In genomic region chr2:179106342-179107178, GRCh38 we compare ENCODE assay signal across 8 cellular contexts. TPM values are rescaled to one million over a fixed set of nuclear protein-coding genes. Genes with fewer than 3 reads are reported as not detected.
A peak's percentile ranks its signal among the peaks of the same experiment; 100 is the strongest.
DNase-seq lines count a peak whose midpoint lies in the region; ATAC-seq and TF ChIP-seq lines count a peak whose summit lies in the region.

No MANE protein-coding gene starts in this region.

- H3K9ac ChIP-seq in DND-41 (ENCODE audit: low read depth, low read length) (no peak overlapping the region), endodermal cell (ENCODE audit: extremely low read depth, low read length, poor library complexity, severe bottlenecking) (no peak overlapping the region)

- peaks cover 23% of the 10 kb centered on the region for H3K4me1 Mint-ChIP-seq in endodermal cell

- H3K4me1 ChIP-seq in DND-41 (ENCODE audit: insufficient read depth, low read length) (peaks cover 21% of the 10 kb centered on the region), endodermal cell (ENCODE audit: control insufficient read depth, insufficient read depth, low read length) (peaks cover 3% of the 10 kb centered on the region)

- peak overlapping the region; percentile 76 for H3K27ac Mint-ChIP-seq in endodermal cell

- ATAC-seq in DND-41 (ENCODE audit: insufficient read depth, low read depth) = peak; percentile 17; the same call in 2 of the 3 replicates
- peak; percentile 81 for ATAC-seq in GM21447 (IDR thresholded peaks at IDR 0.05; ENCODE audit: unreplicated experiment)

- H3K4me3 ChIP-seq in DND-41 (ENCODE audit: low read depth in 1 of 2, low read length in 2 of 2) (no peak overlapping the region), endodermal cell (ENCODE audit: low read length) (no peak overlapping the region)

- WGBS in endodermal cell (ENCODE audit: insufficient coverage in 1 of 2, insufficient read length in 1 of 2), 2 experiments = 89 to 93% methylated on average over 3 to 6 of the region's 7 CpGs

- H3K27ac ChIP-seq in DND-41 (ENCODE audit: low read length) (peak overlapping the region; percentile 18; the same call in 1 of the 2 replicates), endodermal cell (ENCODE audit: low read depth, low read length) (peak overlapping the region; percentile 75)

- H3K27me3 ChIP-seq in DND-41 (ENCODE audit: insufficient read depth, low read length, poor library complexity) (no peaks in the 10 kb centered on the region), endodermal cell (ENCODE audit: control insufficient read depth, insufficient read depth, low read length, poor library complexity, severe bottlenecking) (no peaks in the 10 kb centered on the region)

- no peaks in the 10 kb centered on the region for H3K79me2 ChIP-seq in DND-41 (ENCODE audit: insufficient read depth, low read length)

- no peak overlapping the region for H3K4me3 Mint-ChIP-seq in endodermal cell

- no peaks in the 10 kb centered on the region for H3K9me3 Mint-ChIP-seq in endodermal cell

- TF ChIP-seq CTCF in DND-41 (IDR thresholded peaks at IDR 0.05; ENCODE audit: borderline replicate concordance, extremely low read depth, low read length, poor library complexity, severe bottlenecking) (no peak), endodermal cell (conservative IDR thresholded peaks at IDR 0.05) (no peak)

- no peak overlapping the region for H3K4me2 ChIP-seq in DND-41 (ENCODE audit: insufficient read depth, low read length)

- no peaks in the 10 kb centered on the region for H3K27me3 Mint-ChIP-seq in endodermal cell (ENCODE audit: insufficient read depth)

- no peaks in the 10 kb centered on the region for H4K20me1 ChIP-seq in DND-41 (ENCODE audit: insufficient read depth, low read length)

- no peak for DNase-seq in DND-41
- DNase-seq in HS-27A (ENCODE audit: low read depth) = peak; percentile 87
- DNase-seq in endodermal cell = no peak
- peak; percentile 96 for DNase-seq in myocyte (ENCODE audit: low read depth)
- DNase-seq in stimulated activated CD4-positive, alpha-beta T cell treated with anti-CD3 and anti-CD28 coated beads, Interleukin-4, amount 100 ng/mL, for 1 hour = no peak
- DNase-seq in NCI-H524 treated with DMSO at 0.1 percent for 48 hours (lab: John Stamatoyannopoulos, UW) = no peak

- no peaks in the 10 kb centered on the region for H3K9me3 ChIP-seq in DND-41 (ENCODE audit: insufficient read depth, low read length, severe bottlenecking)
- no peaks in the 10 kb centered on the region for H3K9me3 ChIP-seq in endodermal cell (ENCODE audit: control insufficient read depth, low read length)

- peaks cover 21% of the 10 kb centered on the region; the same call in 1 of the 2 replicates for H3K36me3 ChIP-seq in DND-41 (ENCODE audit: insufficient read depth, low read length)
- H3K36me3 ChIP-seq in endodermal cell (ENCODE audit: control insufficient read depth, insufficient read depth, low read length) = peaks cover 44% of the 10 kb centered on the region

- H3K36me3 Mint-ChIP-seq in endodermal cell (ENCODE audit: low read depth) = peaks cover 19% of the 10 kb centered on the region

- no peak overlapping the region for H2AFZ ChIP-seq in DND-41 (ENCODE audit: low read depth, low read length)

TF ChIP-seq in PFSK-1, 5 proteins besides CTCF, POLR2A, EP300 and RAD21:
- 0 out of 2 replicates have a peak, but pooled peaks have one; percentile 52 for TF ChIP-seq SIN3A (IDR thresholded peaks at IDR 0.05; ENCODE audit: borderline replicate concordance, insufficient read depth, low read length)
- no peak for TF ChIP-seq REST (IDR thresholded peaks at IDR 0.05; ENCODE audit: insufficient read depth in 1 of 2, low read depth in 2 of 2, low read length in 2 of 2)

RNA-seq across cellular contexts. Expression of gene CCDC141, which starts 56.6 kb away (rescaled TPM):
- not detected for polyA plus RNA-seq in PFSK-1 (2012; ENCODE audit: insufficient read length, low read depth)
- 100 to 1,000 TPM; 118 to 142 TPM for total RNA-seq in endodermal cell
- 5.3 TPM for polyA plus RNA-seq in endodermal cell (2013, experiment 1 of 2)
- 7.2 TPM for polyA plus RNA-seq in endodermal cell (2013, experiment 2 of 2)
- 32.4 and 61.8 TPM in 2 replicates for total RNA-seq in myocyte
- 10.9 TPM for polyA plus RNA-seq in myocyte (2012)

Comparison
In these comparisons a context has a peak if more than half of its experiments do, and no peak if none do; other contexts are left out.
1. DNase-seq: peak in HS-27A (single experiment) and myocyte (single experiment); none in DND-41 (single experiment), endodermal cell (single experiment), stimulated activated CD4-positive, alpha-beta T cell treated with anti-CD3 and anti-CD28 coated beads, Interleukin-4, amount 100 ng/mL, for 1 hour (single experiment) and NCI-H524 treated with DMSO at 0.1 percent for 48 hours (single experiment).